In genomic region chr18:10303171-10303570, GRCh38 we compare ENCODE assay signal across 9 cellular contexts.
"Had no signal": no experiment of that assay in that cellular context is flagged by ENCODE, and none has a peak within 500 bp of the region (broad histone marks: within the 10 kb centered on the region; RNA-seq: fewer than 3 reads in every experiment).

No MANE protein-coding gene starts in this region.

- H3K4me2 ChIP-seq: KMS-11 had no signal

- H2AFZ ChIP-seq: GM23248 had no signal

- H3K9me3 ChIP-seq: HAP-1 had no signal

- FAIRE-seq: HTR-8/SVneo had no signal

- DNase-seq: GM23248, GOT3, H7, Karpas-422, KBM-7 had no signal

- H3K9ac ChIP-seq: GM23248, KMS-11 had no signal

- ATAC-seq: HCT116 had no signal

- H3K4me3 ChIP-seq: GM23248, HAP-1 had no signal

- H3K4me1 ChIP-seq: HAP-1 had no signal

- H3K36me3 ChIP-seq: HAP-1 had no signal

- H3K27ac ChIP-seq: GM23248, KMS-11 had no signal
